ENCODE assay signal across 15 cellular contexts in genomic region chr11:113113801-113114451, GRCh38.
DNase-seq lines count a peak whose midpoint lies in the region; ATAC-seq and TF ChIP-seq lines count a peak whose summit lies in the region.
"Had no signal": no experiment of that assay in that cellular context is flagged by ENCODE, and none has a peak within 500 bp of the region (broad histone marks: within the 10 kb centered on the region; RNA-seq: fewer than 3 reads in every experiment).

No MANE protein-coding gene starts in this region.

- intact Hi-C loops in left ventricle myocardium inferior (cut with micrococcal nuclease) (no loop called here), sigmoid colon (cut with DNase I) (loop anchor here (1.0 to 5.0 kb wide), 3 partner anchors 317 to 822 kb away; no protein-coding TSS in a partner anchor)

- no peaks in the 10 kb centered on the region for H3K9me3 Mint-ChIP-seq in brain

- no peak for TF ChIP-seq CTCF in brain (conservative IDR thresholded peaks at IDR 0.05)
- no peak for TF ChIP-seq CTCF in left ventricle myocardium inferior (IDR thresholded peaks at IDR 0.05; ENCODE audit: borderline replicate concordance)
- TF ChIP-seq CTCF in sigmoid colon (IDR thresholded peaks at IDR 0.05), result no peak

- no peaks in the 10 kb centered on the region for H3K27me3 Mint-ChIP-seq in brain

- TF ChIP-seq EP300 in sigmoid colon (IDR thresholded peaks at IDR 0.05), result no peak

- H3K4me3 Mint-ChIP-seq in brain, result peak overlapping the region in 1 of 5 experiments; percentile 34

- H3K9ac ChIP-seq in Karpas-422 (ENCODE audit: low read length), result no peak overlapping the region

- H3K9me2 ChIP-seq in Karpas-422 (replicated peaks; ENCODE audit: insufficient read depth, low read length), result no peaks in the 10 kb centered on the region

- no peaks in the 10 kb centered on the region for H3K79me2 ChIP-seq in Karpas-422 (ENCODE audit: low read length)

- 64 to 73% methylated on average over 4 of the region's 4 CpGs for WGBS in sigmoid colon, 2 donors

- H3K27ac ChIP-seq in Karpas-422 (ENCODE audit: low read length) (no peak overlapping the region), left ventricle myocardium inferior (replicated peaks) (peak overlapping the region; percentile 69), sigmoid colon (peak overlapping the region in 3 of 4 donors; percentile 19 to 47 (median 43))
- H3K27ac ChIP-seq: PC-9, SJCRH30, suprapubic skin, VCaP had no signal

- H3K27me3 ChIP-seq in Karpas-422 (ENCODE audit: low read length) (no peaks in the 10 kb centered on the region), left ventricle myocardium inferior (ENCODE audit: low read depth) (no peaks in the 10 kb centered on the region), sigmoid colon (no peaks in the 10 kb centered on the region)
- H3K27me3 ChIP-seq: SJCRH30, suprapubic skin had no signal

- H4K20me1 ChIP-seq in Karpas-422 (ENCODE audit: insufficient read depth, low read depth, low read length), result no peaks in the 10 kb centered on the region

- peak overlapping the region; percentile 56; the same call in 1 of the 2 replicates for H2AFZ ChIP-seq in Karpas-422 (ENCODE audit: low read length)
- H2AFZ ChIP-seq: PC-9 had no signal

- H3K27ac Mint-ChIP-seq in brain, result peak overlapping the region; percentile 1 to 81 (median 49)

- DNase-seq in Karpas-422 (no peak), left ventricle myocardium inferior (no peak), sigmoid colon (no peak), GOT3 (lab: John Stamatoyannopoulos, UW) (no peak), NCI-H1694 treated with DMSO at 0.1 percent for 48 hours (lab: John Stamatoyannopoulos, UW) (no peak)
- DNase-seq: activated CD4-positive, alpha-beta T cell treated with anti-CD3 and anti-CD28 coated beads, Interleukin-2, amount 50 U/mL, for 4 hours; activated gamma-delta T cell; effector CD8-positive, alpha-beta T cell had no signal

- peaks cover 53% of the 10 kb centered on the region for H3K4me1 ChIP-seq in Karpas-422 (ENCODE audit: low read length)
- H3K4me1 ChIP-seq in left ventricle myocardium inferior, result peaks cover 64% of the 10 kb centered on the region
- H3K4me1 ChIP-seq in sigmoid colon, result peaks cover 0 to 24% (median 20%) of the 10 kb centered on the region in 4 donors

- no peak overlapping the region for H3K4me2 ChIP-seq in Karpas-422 (ENCODE audit: low read depth, low read length, poor library complexity, severe bottlenecking)
- H3K4me2 ChIP-seq: PC-9 had no signal

- H3K36me3 ChIP-seq in Karpas-422 (ENCODE audit: insufficient read depth, low read length) (no peaks in the 10 kb centered on the region), left ventricle myocardium inferior (no peaks in the 10 kb centered on the region), sigmoid colon (no peaks in the 10 kb centered on the region)
- H3K36me3 ChIP-seq: SJCRH30, suprapubic skin had no signal

- peaks cover 76% of the 10 kb centered on the region for H3K4me1 Mint-ChIP-seq in brain

- ATAC-seq in HG03196 (IDR thresholded peaks at IDR 0.05; ENCODE audit: unreplicated experiment), result no peak
- ATAC-seq in HG03521 (IDR thresholded peaks at IDR 0.05; ENCODE audit: unreplicated experiment), result no peak

- no peak for TF ChIP-seq POLR2A in sigmoid colon (IDR thresholded peaks at IDR 0.05)

- no peaks in the 10 kb centered on the region for H3K36me3 Mint-ChIP-seq in brain

- H3K9me3 ChIP-seq in Karpas-422 (ENCODE audit: low read length) (no peaks in the 10 kb centered on the region), left ventricle myocardium inferior (replicated peaks) (no peaks in the 10 kb centered on the region), sigmoid colon (no peaks in the 10 kb centered on the region)
- H3K9me3 ChIP-seq: SJCRH30, suprapubic skin had no signal

- H3K4me3 ChIP-seq in Karpas-422 (ENCODE audit: low read length) (no peak overlapping the region), left ventricle myocardium inferior (no peak overlapping the region), sigmoid colon (no peak overlapping the region)
- H3K4me3 ChIP-seq: PC-9, SJCRH30, suprapubic skin had no signal
